8 cellular contexts compared by ENCODE assay signal in the genomic region with DNA sequence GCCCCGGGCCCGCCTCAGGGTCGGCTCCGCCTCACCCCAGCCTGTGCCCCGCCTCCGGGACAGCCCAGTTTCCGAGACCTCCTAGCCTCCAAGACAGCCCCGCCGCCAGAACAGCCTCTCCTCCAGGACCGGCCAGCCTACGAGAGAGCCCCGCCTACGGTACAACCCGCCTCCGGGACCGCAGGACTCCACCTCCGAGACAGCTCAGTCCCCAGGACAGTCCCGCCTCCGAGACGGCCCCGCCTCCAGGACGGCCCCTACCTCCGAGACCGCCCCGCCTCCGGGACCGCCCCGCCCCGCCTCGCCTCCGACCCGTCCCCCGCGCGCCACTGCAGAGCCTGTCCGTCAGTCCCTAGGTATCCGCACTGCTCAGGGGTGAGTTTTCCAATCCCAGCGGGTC. TPM values are rescaled to one million over a fixed set of nuclear protein-coding genes. Genes with fewer than 3 reads are reported as not detected.
DNase-seq lines count a peak whose midpoint lies in the region; ATAC-seq and TF ChIP-seq lines count a peak whose summit lies in the region.
"Not testable (repeated sequence)": the region's sequence is repeated elsewhere in the genome, so short reads cannot be mapped to it uniquely, and the experiment has no call there.

Gene TCAF2 (plus strand): TSS at position 329 of the 400 bp plus-strand sequence.

- not testable (repeated sequence) for H3K4me1 ChIP-seq in PC-3 (ENCODE audit: insufficient read depth, low read length); colonic mucosa

- not testable (repeated sequence) for H3K4me3 ChIP-seq in PC-3 (ENCODE audit: low read length); colonic mucosa

- POLR2A ChIA-PET in PC-3 (lab: Charles Lee; ENCODE audit: unreplicated experiment), result not testable (repeated sequence)

- H3K9me3 ChIP-seq in PC-3 (ENCODE audit: low read length); colonic mucosa: not testable (repeated sequence)

- DNase-seq in Calu3, result peak; percentile 56
- DNase-seq in PC-3; natural killer cell treated with Interleukin-12 subunit alpha and Interleukin-12 subunit beta and Interleukin-15 and Interleukin-18, amount 100 ng/mL, for 72 hours (ENCODE audit: low spot score): not testable (repeated sequence)
- peak; percentile 56 for DNase-seq in activated T-cell treated with anti-CD3 and anti-CD28 coated beads for 1 hour (ENCODE audit: low read depth)
- DNase-seq in colonic mucosa, result peak; percentile 75
- DNase-seq in stimulated activated CD8-positive, alpha-beta memory T cell treated with anti-CD3 and anti-CD28 coated beads, Interleukin-7, amount 100 ng/mL, for 24 hours (ENCODE audit: low read depth), result peak; percentile 37

- BruUV-seq in Calu3 (replicated peaks; lab: Mats Ljungman, UMichigan); PC-3 (replicated peaks; lab: Mats Ljungman, UMichigan): not testable (repeated sequence)

- not testable (repeated sequence) for H3K27ac Mint-ChIP-seq in Calu3 (ENCODE audit: unreplicated experiment); natural killer cell treated with Interleukin-12 subunit alpha and Interleukin-12 subunit beta and Interleukin-15 and Interleukin-18, amount 100 ng/mL, for 72 hours

- not testable (repeated sequence) for H3K79me2 ChIP-seq in PC-3 (ENCODE audit: low read length)

- ATAC-seq in GM19463 (IDR thresholded peaks at IDR 0.05; ENCODE audit: unreplicated experiment) (peak; percentile 76), HG02943 (IDR thresholded peaks at IDR 0.05; ENCODE audit: low read depth, unreplicated experiment) (peak; percentile 93), PC-3 (peak; percentile 94)
- ATAC-seq in natural killer cell treated with Interleukin-12 subunit alpha and Interleukin-12 subunit beta and Interleukin-15 and Interleukin-18, amount 100 ng/mL, for 72 hours, result peak; percentile 96 to 98

- not testable (repeated sequence) for H3K4me2 ChIP-seq in PC-3 (ENCODE audit: low read length)

- not testable (repeated sequence) for H3K4me3 Mint-ChIP-seq in Calu3 (ENCODE audit: low read depth, unreplicated experiment); natural killer cell treated with Interleukin-12 subunit alpha and Interleukin-12 subunit beta and Interleukin-15 and Interleukin-18, amount 100 ng/mL, for 72 hours

- H3K4me1 Mint-ChIP-seq in Calu3 (ENCODE audit: low read depth, unreplicated experiment); natural killer cell treated with Interleukin-12 subunit alpha and Interleukin-12 subunit beta and Interleukin-15 and Interleukin-18, amount 100 ng/mL, for 72 hours (ENCODE audit: low read depth in 2 of 2): not testable (repeated sequence)

- H3K9me3 Mint-ChIP-seq in Calu3 (ENCODE audit: low read depth, unreplicated experiment); natural killer cell treated with Interleukin-12 subunit alpha and Interleukin-12 subunit beta and Interleukin-15 and Interleukin-18, amount 100 ng/mL, for 72 hours: not testable (repeated sequence)

- H4K20me1 ChIP-seq in PC-3 (ENCODE audit: low read length), result not testable (repeated sequence)

- intact Hi-C loops in Calu3 (cut with micrococcal nuclease; ENCODE audit: unreplicated experiment); PC-3 (cut with micrococcal nuclease); colonic mucosa (cut with DNase I): not testable (repeated sequence)

- CTCF ChIA-PET in Calu3 (lab: Charles Lee); PC-3 (lab: Charles Lee): not testable (repeated sequence)

- not testable (repeated sequence) for H3K9ac ChIP-seq in PC-3 (ENCODE audit: low read length); colonic mucosa (ENCODE audit: low read depth in 2 of 2, low read length in 2 of 2)

- not testable (repeated sequence) for H3K9me2 ChIP-seq in PC-3 (replicated peaks; ENCODE audit: low read length)

- H3K36me3 Mint-ChIP-seq in Calu3 (ENCODE audit: insufficient read depth, unreplicated experiment); natural killer cell treated with Interleukin-12 subunit alpha and Interleukin-12 subunit beta and Interleukin-15 and Interleukin-18, amount 100 ng/mL, for 72 hours: not testable (repeated sequence)

- H3K27me3 ChIP-seq in PC-3 (ENCODE audit: low read length); colonic mucosa: not testable (repeated sequence)

- TF ChIP-seq CTCF in Calu3 (IDR thresholded peaks at IDR 0.05; ENCODE audit: unreplicated experiment); PC-3 (conservative IDR thresholded peaks at IDR 0.05; ENCODE audit: low read depth, low read length); colonic mucosa (IDR thresholded peaks at IDR 0.05): not testable (repeated sequence)

- H3K27ac ChIP-seq in PC-3 (ENCODE audit: low read length); colonic mucosa: not testable (repeated sequence)

- H3F3A ChIP-seq in PC-3 (ENCODE audit: low read length, unreplicated experiment), result not testable (repeated sequence)

- H3K27me3 Mint-ChIP-seq in Calu3 (ENCODE audit: unreplicated experiment); natural killer cell treated with Interleukin-12 subunit alpha and Interleukin-12 subunit beta and Interleukin-15 and Interleukin-18, amount 100 ng/mL, for 72 hours: not testable (repeated sequence)

- H2AFZ ChIP-seq in PC-3 (ENCODE audit: low read length), result not testable (repeated sequence)

- not testable (repeated sequence) for H3K36me3 ChIP-seq in PC-3 (ENCODE audit: low read depth, low read length); colonic mucosa

RNA-seq across cellular contexts. Expression of gene TCAF2, which starts in this region (rescaled TPM):
- 0.34 and 0.52 TPM in 2 replicates for total RNA-seq in Calu3 (2022)
- total RNA-seq in PC-3 (2014; rRNA removed), result 7.9 and 9.7 TPM in 2 replicates
- total RNA-seq in colonic mucosa, result 1 to 10 TPM in 1 of 2 donors, under 1 TPM in 1; 0.32 to 1.4 TPM
- total RNA-seq in natural killer cell treated with Interleukin-12 subunit alpha and Interleukin-12 subunit beta and Interleukin-15 and Interleukin-18, amount 100 ng/mL, for 72 hours, result 10 to 100 TPM; 22.0 to 25.7 TPM

Comparison
In these comparisons a context has a peak if more than half of its experiments do, and no peak if none do; other contexts are left out.
1. Peak in DNase-seq in Calu3; RNA of the gene not detected or under 1 TPM.